ENCODE assay signal across 21 cellular contexts in genomic region chr5:107310181-107310580, GRCh38.
A peak's percentile ranks its signal among the peaks of the same experiment; 100 is the strongest.
DNase-seq lines count a peak whose midpoint lies in the region; ATAC-seq, FAIRE-seq and TF ChIP-seq lines count a peak whose summit lies in the region.
"Had no signal": no experiment of that assay in that cellular context is flagged by ENCODE, and none has a peak within 500 bp of the region (broad histone marks: within the 10 kb centered on the region; RNA-seq: fewer than 3 reads in every experiment).

No MANE protein-coding gene starts in this region.

- no peaks in the 10 kb centered on the region for H3K27me3 ChIP-seq in heart left ventricle
- H3K27me3 ChIP-seq: BLaER1 had no signal

- DNase-seq in RCC 7860 (ENCODE audit: low spot score) (no peak), kidney (no peak), heart left ventricle (no peak)
- DNase-seq in NK-92 treated with Interleukin-12 subunit alpha and Interleukin-12 subunit beta, amount 100 ng/mL, for 24 hours (lab: John Stamatoyannopoulos, UW) = no peak
- no peak for DNase-seq in naive thymus-derived CD8-positive, alpha-beta T cell
- no peak for DNase-seq in activated effector memory CD4-positive, alpha-beta T cell treated with Interleukin-2 at 50 U/mL for 16 hours
- DNase-seq: Caco-2; CD4-positive, CD25-positive, alpha-beta regulatory T cell; CD8-positive, alpha-beta T cell; DMS153; DND-41; GDM1; H9 had no signal

- no peaks in the 10 kb centered on the region for H3K4me1 Mint-ChIP-seq in naive thymus-derived CD8-positive, alpha-beta T cell
- H3K4me1 Mint-ChIP-seq: B cell; CD4-positive, CD25-positive, alpha-beta regulatory T cell had no signal

- TF ChIP-seq CTCF in kidney (IDR thresholded peaks at IDR 0.05; ENCODE audit: borderline replicate concordance, extremely low read depth, insufficient read depth) (no peak), heart left ventricle (IDR thresholded peaks at IDR 0.05) (no peak)

- H3K27ac ChIP-seq in kidney (ENCODE audit: low read depth in 2 of 2, low read length in 2 of 2) = no peak overlapping the region
- no peak overlapping the region for H3K27ac ChIP-seq in heart left ventricle
- H3K27ac ChIP-seq: BLaER1, C4-2B had no signal

- 24 to 34% (median 28%) methylated on average over 1 of the region's 1 CpG for WGBS in heart left ventricle, 4 donors

- intact Hi-C loops in kidney (cut with DNase I) (no loop called here), heart left ventricle (cut with DNase I) (no loop called here)

- TF ChIP-seq POLR2A in heart left ventricle (IDR thresholded peaks at IDR 0.05) = no peak

- H3K27me3 Mint-ChIP-seq in naive thymus-derived CD8-positive, alpha-beta T cell = no peaks in the 10 kb centered on the region
- H3K27me3 Mint-ChIP-seq: B cell had no signal

- no peaks in the 10 kb centered on the region for H3K9me3 ChIP-seq in kidney (ENCODE audit: control insufficient read depth in 1 of 2, low read length in 2 of 2)
- H3K9me3 ChIP-seq in heart left ventricle = no peaks in the 10 kb centered on the region
- H3K9me3 ChIP-seq: BLaER1, Caco-2 had no signal

- H3K36me3 Mint-ChIP-seq in naive thymus-derived CD8-positive, alpha-beta T cell = no peaks in the 10 kb centered on the region
- H3K36me3 Mint-ChIP-seq: CD4-positive, CD25-positive, alpha-beta regulatory T cell; CD8-positive, alpha-beta T cell had no signal

- no peak overlapping the region for H3K4me3 Mint-ChIP-seq in naive thymus-derived CD8-positive, alpha-beta T cell
- H3K4me3 Mint-ChIP-seq: B cell; CD4-positive, CD25-positive, alpha-beta regulatory T cell; CD8-positive, alpha-beta T cell; GM23338; H9 had no signal

- ATAC-seq in naive thymus-derived CD8-positive, alpha-beta T cell = no peak
- ATAC-seq in heart left ventricle = no peak
- ATAC-seq: CD8-positive, alpha-beta T cell; GM12878; GM23338; HCT116 had no signal

- no peak overlapping the region for H3K9ac ChIP-seq in kidney (ENCODE audit: low read length in 2 of 2)
- H3K9ac ChIP-seq: BLaER1 had no signal

- H3K36me3 ChIP-seq in kidney (ENCODE audit: control insufficient read depth in 1 of 2, insufficient read depth in 2 of 2, low read length in 2 of 2) = no peaks in the 10 kb centered on the region
- H3K36me3 ChIP-seq in heart left ventricle = no peaks in the 10 kb centered on the region
- H3K36me3 ChIP-seq: BLaER1 had no signal

- H3K4me1 ChIP-seq in kidney (ENCODE audit: control insufficient read depth in 1 of 2, insufficient read depth in 1 of 2, low read depth in 1 of 2, low read length in 2 of 2) = peaks cover 0 to 3% of the 10 kb centered on the region in 2 donors
- H3K4me1 ChIP-seq in heart left ventricle = peaks cover 0 to 4% (median 0%) of the 10 kb centered on the region in 12 donors
- H3K4me1 ChIP-seq: BLaER1, Caco-2 had no signal

- peak; percentile 74 for FAIRE-seq in RCC 7860 (lab: Jason Lieb, UNC)
- FAIRE-seq in endometrium (lab: Jason Lieb, UNC) = peak; percentile 26
- peak; percentile 81 for FAIRE-seq in kidney (lab: Jason Lieb, UNC)
- FAIRE-seq: GM12878, GM19239 had no signal

- H3K27ac Mint-ChIP-seq in naive thymus-derived CD8-positive, alpha-beta T cell = no peak overlapping the region
- H3K27ac Mint-ChIP-seq: B cell; CD4-positive, CD25-positive, alpha-beta regulatory T cell; CD8-positive, alpha-beta T cell; GM23338; H9 had no signal

- POLR2A ChIA-PET in naive thymus-derived CD8-positive, alpha-beta T cell (lab: Charles Lee) = no interaction called here

- H3K4me3 ChIP-seq in kidney (ENCODE audit: low read length in 2 of 2) (no peak overlapping the region), heart left ventricle (no peak overlapping the region)
- H3K4me3 ChIP-seq: BLaER1, GM12878, GM23338 had no signal

- H3K9me3 Mint-ChIP-seq in naive thymus-derived CD8-positive, alpha-beta T cell = peaks cover 0 to 12% (median 0%) of the 10 kb centered on the region in 9 donors
- H3K9me3 Mint-ChIP-seq: GM23338, H9 had no signal
